9 cellular contexts compared by ENCODE assay signal in the genomic region with DNA sequence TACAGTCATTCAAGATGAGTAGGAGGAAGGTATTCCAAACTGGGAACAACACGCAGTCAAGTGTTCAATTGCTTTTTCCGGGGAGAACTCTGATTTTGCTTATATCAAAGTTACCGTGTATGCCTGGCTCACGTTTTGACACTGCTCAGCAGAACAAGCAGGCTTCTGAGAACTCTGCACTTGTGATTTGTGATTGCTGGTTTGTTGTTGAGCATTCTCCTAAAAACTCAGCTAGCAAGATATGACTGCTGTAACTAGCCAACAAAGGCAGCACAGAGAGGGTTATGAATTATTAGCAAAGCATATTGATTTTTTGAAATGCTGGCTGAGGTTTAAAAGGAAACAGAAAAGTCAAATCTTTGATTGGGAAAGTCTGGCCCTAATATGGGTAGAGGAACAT.
"Had no signal": no experiment of that assay in that cellular context is flagged by ENCODE, and none has a peak within 500 bp of the region (broad histone marks: within the 10 kb centered on the region; RNA-seq: fewer than 3 reads in every experiment).

No MANE protein-coding gene starts in this region.

- H3K4me1 Mint-ChIP-seq: GM23338, H9 had no signal

- H3K27ac ChIP-seq: HL-60 had no signal

- H3K27ac Mint-ChIP-seq: GM23338, H9 had no signal

- DNase-seq: H9, HCEC 1CT, IMR-90, KG1 had no signal

- H3K4me3 ChIP-seq: GM23338, K562 had no signal

- H3K9me3 Mint-ChIP-seq: GM23338 had no signal

- H3K4me3 Mint-ChIP-seq: GM23338, H9 had no signal

- ATAC-seq: GM23338, K562 had no signal

- FAIRE-seq: H1, H54, K562 had no signal
